Comparison of ENCODE assay signal across 8 cellular contexts in genomic region chr4:4248885-4249203, GRCh38. TPM values are rescaled to one million over a fixed set of nuclear protein-coding genes. Genes with fewer than 3 reads are reported as not detected.
DNase-seq lines count a peak whose midpoint lies in the region; ATAC-seq and TF ChIP-seq lines count a peak whose summit lies in the region.

No MANE protein-coding gene starts in this region.

- H3K9ac ChIP-seq in OCI-LY3 (ENCODE audit: low read length), result peak overlapping the region; percentile 81

- ATAC-seq in HG02852 (IDR thresholded peaks at IDR 0.05; ENCODE audit: unreplicated experiment), result no peak

- H3K9me3 Mint-ChIP-seq in Calu3 (ENCODE audit: low read depth, unreplicated experiment), result no peaks in the 10 kb centered on the region
- H3K9me3 Mint-ChIP-seq in endothelial cell (ENCODE audit: unreplicated experiment), result no peaks in the 10 kb centered on the region

- H3K4me2 ChIP-seq in OCI-LY3 (ENCODE audit: low read length) (peak overlapping the region; percentile 94), osteoblast (ENCODE audit: insufficient read depth, low read length) (peak overlapping the region; percentile 90)

- peaks cover 21% of the 10 kb centered on the region for H3K36me3 Mint-ChIP-seq in Calu3 (ENCODE audit: insufficient read depth, unreplicated experiment)
- H3K36me3 Mint-ChIP-seq in endothelial cell (ENCODE audit: low read depth, unreplicated experiment), result peaks cover 10% of the 10 kb centered on the region

- H3K27me3 Mint-ChIP-seq in Calu3 (ENCODE audit: unreplicated experiment) (peaks cover under 1% of the 10 kb centered on the region), endothelial cell (ENCODE audit: unreplicated experiment) (peaks cover 6% of the 10 kb centered on the region)

- DNase-seq in Calu3 (no peak), endothelial cell (ENCODE audit: low spot score) (no peak), osteoblast (ENCODE audit: insufficient read length, low spot score, missing footprints) (peak; percentile 66), GM10266 (ENCODE audit: extremely low spot score) (no peak), HCEC 1CT (no peak), occipital lobe (lab: John Stamatoyannopoulos, UW) (no peak)

- H3K27ac Mint-ChIP-seq in Calu3 (ENCODE audit: unreplicated experiment) (peak overlapping the region; percentile 91), endothelial cell (ENCODE audit: unreplicated experiment) (peak overlapping the region; percentile 98)

- peaks cover 9% of the 10 kb centered on the region for H3K4me1 Mint-ChIP-seq in Calu3 (ENCODE audit: low read depth, unreplicated experiment)
- H3K4me1 Mint-ChIP-seq in endothelial cell (ENCODE audit: unreplicated experiment), result peaks cover 20% of the 10 kb centered on the region

- H3K4me3 ChIP-seq in OCI-LY3 (ENCODE audit: low read length), result peak overlapping the region; percentile 88
- H3K4me3 ChIP-seq in osteoblast (ENCODE audit: insufficient read depth, low read length), result peak overlapping the region; percentile 99

- no peaks in the 10 kb centered on the region for H4K20me1 ChIP-seq in OCI-LY3 (ENCODE audit: insufficient read depth, low read length)
- H4K20me1 ChIP-seq in osteoblast (ENCODE audit: insufficient read depth, low read length), result peaks cover 3% of the 10 kb centered on the region

- CTCF ChIA-PET in Calu3 (lab: Charles Lee), result no interaction called here

- peaks cover 16% of the 10 kb centered on the region for H3K4me1 ChIP-seq in OCI-LY3 (ENCODE audit: low read length)
- H3K4me1 ChIP-seq in osteoblast (ENCODE audit: insufficient read depth, low read length), result peaks cover 15% of the 10 kb centered on the region

- H3K4me3 Mint-ChIP-seq in Calu3 (ENCODE audit: low read depth, unreplicated experiment) (peak overlapping the region; percentile 86), endothelial cell (ENCODE audit: unreplicated experiment) (peak overlapping the region; percentile 89)

- H3K36me3 ChIP-seq in OCI-LY3 (replicated peaks; ENCODE audit: low read depth, low read length) (peaks cover 13% of the 10 kb centered on the region), osteoblast (ENCODE audit: insufficient read depth, low read length) (peaks cover 14% of the 10 kb centered on the region)

- peak overlapping the region; percentile 82; the same call in 1 of the 2 replicates for H2AFZ ChIP-seq in OCI-LY3 (ENCODE audit: low read depth, low read length)
- peak overlapping the region; percentile 98 for H2AFZ ChIP-seq in osteoblast (ENCODE audit: low read length)

- H3K79me2 ChIP-seq in OCI-LY3 (ENCODE audit: low read length), result peaks cover 20% of the 10 kb centered on the region
- peaks cover 17% of the 10 kb centered on the region for H3K79me2 ChIP-seq in osteoblast (ENCODE audit: insufficient read depth, low read length)

- BruUV-seq in Calu3 (replicated peaks; lab: Mats Ljungman, UMichigan), result no TSS peak

- H3K9me3 ChIP-seq in OCI-LY3 (ENCODE audit: insufficient read depth, low read length) (no peaks in the 10 kb centered on the region), osteoblast (ENCODE audit: low read depth, low read length) (no peaks in the 10 kb centered on the region)

- TF ChIP-seq CTCF in Calu3 (IDR thresholded peaks at IDR 0.05; ENCODE audit: unreplicated experiment) (no peak), OCI-LY3 (IDR thresholded peaks at IDR 0.05; ENCODE audit: low read depth, low read length) (no peak), endothelial cell (IDR thresholded peaks at IDR 0.05; ENCODE audit: unreplicated experiment) (no peak), osteoblast (IDR thresholded peaks at IDR 0.05; ENCODE audit: extremely low read depth, low read depth, low read length) (no peak), GM10266 (IDR thresholded peaks at IDR 0.05; ENCODE audit: control insufficient read depth, insufficient read depth, low read depth, missing control alignments) (no peak)

- H3K27ac ChIP-seq in OCI-LY3 (ENCODE audit: low read length) (peak overlapping the region; percentile 81), osteoblast (ENCODE audit: low read depth, low read length) (peak overlapping the region; percentile 96)

- H3K27me3 ChIP-seq in OCI-LY3 (ENCODE audit: low read depth, low read length) (no peaks in the 10 kb centered on the region), osteoblast (ENCODE audit: insufficient read depth, low read length) (peaks cover 4% of the 10 kb centered on the region)

- intact Hi-C loops in Calu3 (cut with micrococcal nuclease; ENCODE audit: unreplicated experiment), result no loop called here

RNA-seq across cellular contexts. Expression of gene TMEM128, which starts 0.8 kb away (rescaled TPM):
- total RNA-seq in Calu3 (2022) (15.1 and 16.4 TPM in 2 replicates), endothelial cell (ENCODE audit: unreplicated experiment) (19.8 TPM), osteoblast (21.7 and 28.3 TPM in 2 replicates), occipital lobe (44.3 TPM)

RNA-seq across cellular contexts. Expression of gene OTOP1, which starts 22.1 kb away (rescaled TPM):
- total RNA-seq in Calu3 (2022) (not detected in 2 replicates), endothelial cell (ENCODE audit: unreplicated experiment) (not detected), osteoblast (not detected in 2 replicates), occipital lobe (not detected)

RNA-seq across cellular contexts. Expression of gene LYAR, which starts 41.1 kb away (rescaled TPM):
- 19.1 and 19.8 TPM in 2 replicates for total RNA-seq in Calu3 (2022)
- total RNA-seq in endothelial cell (ENCODE audit: unreplicated experiment), result 13.2 TPM
- total RNA-seq in osteoblast, result 3.5 and 4.0 TPM in 2 replicates
- total RNA-seq in occipital lobe, result 9.4 TPM

RNA-seq across cellular contexts. Expression of gene ZBTB49, which starts 41.2 kb away (rescaled TPM):
- total RNA-seq in Calu3 (2022), result 3.3 and 5.9 TPM in 2 replicates
- 13.3 TPM for total RNA-seq in endothelial cell (ENCODE audit: unreplicated experiment)
- total RNA-seq in osteoblast, result 5.0 and 6.2 TPM in 2 replicates
- total RNA-seq in occipital lobe, result 8.4 TPM
